Comparison of ENCODE assay signal across 12 cellular contexts in the genomic region with DNA sequence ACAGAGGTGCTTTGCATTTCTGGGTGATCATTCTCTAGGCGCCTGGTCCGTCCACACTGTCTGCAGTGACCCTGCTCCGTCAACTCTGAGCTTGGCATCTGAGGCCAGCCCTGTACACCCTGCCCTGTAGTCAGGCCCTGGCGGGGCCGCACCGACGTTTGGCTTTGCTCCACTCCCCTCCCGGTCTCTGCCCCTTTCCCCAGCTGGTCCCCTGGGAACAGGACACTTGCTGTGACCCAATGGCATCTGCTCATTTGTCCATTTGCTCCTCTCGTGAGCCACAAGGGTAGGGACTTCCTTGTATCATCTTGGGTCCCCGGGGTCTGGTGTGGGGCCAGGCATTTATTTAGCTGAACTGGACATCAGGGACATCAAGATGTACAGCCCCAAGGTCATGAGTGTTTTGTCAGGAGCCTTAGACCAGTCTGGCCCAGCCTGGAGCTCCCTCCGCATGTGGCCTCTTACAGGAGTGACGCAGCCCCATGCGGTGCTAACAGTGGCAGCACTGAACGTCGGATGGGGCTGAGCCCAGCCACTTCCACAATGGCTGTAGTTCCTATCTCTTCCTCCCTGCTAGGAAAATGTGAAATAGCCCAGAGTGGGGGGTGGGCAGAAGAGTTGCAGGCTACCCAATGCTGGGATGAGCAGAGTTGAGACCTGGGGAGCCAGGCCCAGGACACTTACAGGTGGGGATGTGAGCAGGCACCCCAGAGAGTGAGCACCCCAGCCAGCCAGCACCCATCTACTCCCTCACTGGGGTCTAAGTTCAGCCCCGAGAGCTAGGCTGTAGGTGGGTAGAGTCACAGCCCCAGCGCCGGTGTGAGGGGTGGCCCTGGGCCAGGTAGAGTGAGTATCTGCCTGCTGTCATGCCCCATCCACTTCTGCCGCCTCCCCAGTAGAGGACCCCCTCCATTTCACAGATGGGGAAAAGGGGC. TPM values are rescaled to one million over a fixed set of nuclear protein-coding genes. Genes with fewer than 3 reads are reported as not detected.
A peak's percentile ranks its signal among the peaks of the same experiment; 100 is the strongest.
DNase-seq lines count a peak whose midpoint lies in the region; ATAC-seq and TF ChIP-seq lines count a peak whose summit lies in the region.
"Had no signal": no experiment of that assay in that cellular context is flagged by ENCODE, and none has a peak within 500 bp of the region (broad histone marks: within the 10 kb centered on the region; RNA-seq: fewer than 3 reads in every experiment).

No MANE protein-coding gene starts in this region.

- no peak overlapping the region for H3K27ac ChIP-seq in IMR-90 (ENCODE audit: insufficient read depth, low read length)

- H2AK5ac ChIP-seq in IMR-90 (ENCODE audit: low read depth, low read length) = no peak overlapping the region

- intact Hi-C loops in CD14-positive monocyte (cut with micrococcal nuclease) = no loop called here
- intact Hi-C loops in IMR-90 (cut with micrococcal nuclease) = no loop called here
- intact Hi-C loops in dendritic cell treated with granulocyte-macrophage colony-stimulating factor and Interleukin-4, amounts not matched to agents 40 ng/mL and 50 ng/mL, for 4 days (cut with micrococcal nuclease) = no loop called here

- H3K4me1 Mint-ChIP-seq in CD14-positive monocyte (peaks cover 81% of the 10 kb centered on the region), naive B cell (peaks cover 59 to 86% (median 82%) of the 10 kb centered on the region in 3 donors)
- H3K4me1 Mint-ChIP-seq in dendritic cell treated with granulocyte-macrophage colony-stimulating factor and Interleukin-4, amounts not matched to agents 40 ng/mL and 50 ng/mL, for 4 days (ENCODE audit: low read depth) = peaks cover 88% of the 10 kb centered on the region

- H3K27me3 Mint-ChIP-seq in CD14-positive monocyte (ENCODE audit: low read depth in 3 of 3) (peaks cover 0 to 5% (median 0%) of the 10 kb centered on the region in 3 donors), naive B cell (no peaks in the 10 kb centered on the region)
- no peaks in the 10 kb centered on the region for H3K27me3 Mint-ChIP-seq in dendritic cell treated with granulocyte-macrophage colony-stimulating factor and Interleukin-4, amounts not matched to agents 40 ng/mL and 50 ng/mL, for 4 days

- POLR2A ChIA-PET in IMR-90 (lab: Charles Lee; ENCODE audit: unreplicated experiment) = no interaction called here

- H3K27me3 ChIP-seq in IMR-90 (ENCODE audit: control insufficient read depth, insufficient read depth, low read length) = no peaks in the 10 kb centered on the region
- H3K27me3 ChIP-seq: thyroid gland had no signal

- H3K27ac Mint-ChIP-seq in CD14-positive monocyte (peak overlapping the region; percentile 83 to 95 (median 90)), naive B cell (peak overlapping the region; percentile 56 to 100 (median 92))
- H3K27ac Mint-ChIP-seq in dendritic cell treated with granulocyte-macrophage colony-stimulating factor and Interleukin-4, amounts not matched to agents 40 ng/mL and 50 ng/mL, for 4 days = peak overlapping the region; percentile 78

- H4K5ac ChIP-seq in IMR-90 (ENCODE audit: low read depth, low read length) = no peak overlapping the region

- H3K4me3 ChIP-seq in IMR-90 (ENCODE audit: insufficient read depth, low read depth, low read length) = no peak overlapping the region
- H3K4me3 ChIP-seq: thyroid gland had no signal

- no peak for TF ChIP-seq POLR2A in IMR-90 (IDR thresholded peaks at IDR 0.05; ENCODE audit: low read depth, low read length)

- H3K4me2 ChIP-seq in IMR-90 (ENCODE audit: low read depth, low read length) = no peak overlapping the region

- H3K4me1 ChIP-seq in IMR-90 (ENCODE audit: control insufficient read depth, insufficient read depth, low read length) = peaks cover 20% of the 10 kb centered on the region

- peaks cover 16% of the 10 kb centered on the region for H3K9me1 ChIP-seq in IMR-90 (ENCODE audit: insufficient read depth, low read length)

- no TSS peak for BruUV-seq in IMR-90 (replicated peaks; lab: Mats Ljungman, UMichigan)

- peak overlapping the region; percentile 55 for H2AK9ac ChIP-seq in IMR-90 (replicated peaks; ENCODE audit: low read depth, low read length, poor library complexity)

- no peak overlapping the region for H3K18ac ChIP-seq in IMR-90 (ENCODE audit: low read depth, low read length)

- H3K23ac ChIP-seq in IMR-90 (ENCODE audit: low read depth, low read length) = no peak overlapping the region; the same call in 1 of the 2 replicates

- H2BK15ac ChIP-seq in IMR-90 (ENCODE audit: low read depth, low read length) = no peak overlapping the region

- TF ChIP-seq RAD21 in IMR-90 (IDR thresholded peaks at IDR 0.05; ENCODE audit: low read length) = no peak

- no peak for TF ChIP-seq CTCF in CD14-positive monocyte (IDR thresholded peaks at IDR 0.05)
- TF ChIP-seq CTCF in IMR-90 (conservative IDR thresholded peaks at IDR 0.05; ENCODE audit: low read depth, low read length) = no peak

- H3K4ac ChIP-seq in IMR-90 (ENCODE audit: low read depth, low read length) = no peak overlapping the region

- no peak overlapping the region for H3K9ac ChIP-seq in IMR-90 (ENCODE audit: low read depth, low read length)

- no peak overlapping the region for H3K56ac ChIP-seq in IMR-90 (ENCODE audit: extremely low read depth, insufficient read depth, low read length)

- H3K9me3 Mint-ChIP-seq in CD14-positive monocyte (no peaks in the 10 kb centered on the region), naive B cell (no peaks in the 10 kb centered on the region)
- no peaks in the 10 kb centered on the region for H3K9me3 Mint-ChIP-seq in dendritic cell treated with granulocyte-macrophage colony-stimulating factor and Interleukin-4, amounts not matched to agents 40 ng/mL and 50 ng/mL, for 4 days

- H3K79me1 ChIP-seq in IMR-90 (ENCODE audit: low read depth in 1 of 2, low read length in 2 of 2) = peaks cover 8 to 23% of the 10 kb centered on the region in 2 experiments; a peak in 3 of 4 replicates

- peak overlapping the region; percentile 49 to 66 for H3K4me3 Mint-ChIP-seq in CD14-positive monocyte
- peak overlapping the region; percentile 18 for H3K4me3 Mint-ChIP-seq in dendritic cell treated with granulocyte-macrophage colony-stimulating factor and Interleukin-4, amounts not matched to agents 40 ng/mL and 50 ng/mL, for 4 days
- H3K4me3 Mint-ChIP-seq in naive B cell = peak overlapping the region in 6 of 8 donors; percentile 63 to 87 (median 75)

- in situ Hi-C loops in IMR-90 (cut with MboI; ENCODE audit: low sequenced_read_pairs) = no loop called here

- H4K8ac ChIP-seq in IMR-90 (ENCODE audit: low read depth in 2 of 2, low read length in 2 of 2) = no peak overlapping the region

- dilution Hi-C loops in IMR-90 (cut with HindIII; ENCODE audit: low sequenced_read_pairs, unreplicated experiment) = no loop called here

- DNase-seq in CD14-positive monocyte (ENCODE audit: low spot score) (peak; percentile 85), IMR-90 (no peak), naive B cell (no peak), NCI-H82 treated with DMSO at 0.1 percent for 48 hours (lab: John Stamatoyannopoulos, UW; ENCODE audit: unreplicated experiment) (no peak), Ammon's horn (ENCODE audit: low spot score) (no peak)
- DNase-seq in activated CD4-positive, CD25-positive, alpha-beta regulatory T cell (lab: John Stamatoyannopoulos, UW) = no peak
- no peak for DNase-seq in stimulated activated CD8-positive, alpha-beta memory T cell treated with anti-CD3 and anti-CD28 coated beads, Interleukin-4, amount 100 ng/mL, for 48 hours
- DNase-seq: central memory CD4-positive, alpha-beta T cell; MM.1S; NCI-H526 treated with DMSO at 0.1 percent for 48 hours; thyroid gland had no signal

- no peak overlapping the region for H3K14ac ChIP-seq in IMR-90 (replicated peaks; ENCODE audit: low read depth, low read length)

- H3K36me3 ChIP-seq in IMR-90 (ENCODE audit: control insufficient read depth, insufficient read depth, low read length) = no peaks in the 10 kb centered on the region
- H3K36me3 ChIP-seq: thyroid gland had no signal

- no peaks in the 10 kb centered on the region; the same call in 1 of the 2 replicates for H4K20me1 ChIP-seq in IMR-90 (ENCODE audit: insufficient read depth, low read length)

- H2AFZ ChIP-seq in IMR-90 (replicated peaks; ENCODE audit: low read length, poor library complexity) = peak overlapping the region; percentile 32

- H2BK5ac ChIP-seq in IMR-90 (ENCODE audit: low read depth, low read length, poor library complexity, severe bottlenecking) = no peak overlapping the region

- no peak overlapping the region for H4K91ac ChIP-seq in IMR-90 (ENCODE audit: insufficient read depth, low read depth, low read length)

- H2BK20ac ChIP-seq in IMR-90 (ENCODE audit: low read depth, low read length) = no peak overlapping the region

- WGBS in IMR-90 (ENCODE audit: extremely low coverage in 2 of 2, insufficient read length in 1 of 2), 2 experiments = 84% methylated on average over 11 of the region's 19 CpGs; no CpG with 5 or more reads in 1 of the 2 experiments

- H3K36me3 Mint-ChIP-seq in CD14-positive monocyte (peaks cover 12% of the 10 kb centered on the region in 2 donors), naive B cell (no peaks in the 10 kb centered on the region)
- H3K36me3 Mint-ChIP-seq in dendritic cell treated with granulocyte-macrophage colony-stimulating factor and Interleukin-4, amounts not matched to agents 40 ng/mL and 50 ng/mL, for 4 days (ENCODE audit: low read depth) = peaks cover 27% of the 10 kb centered on the region

- ATAC-seq in IMR-90 (ENCODE audit: low read depth) (no peak), naive B cell (ENCODE audit: low read depth in 2 of 2) (no peak)

- no peak overlapping the region for H2BK120ac ChIP-seq in IMR-90 (ENCODE audit: low read depth, low read length)

- H3K9me3 ChIP-seq in IMR-90 (ENCODE audit: control insufficient read depth, insufficient read depth, low read length) = no peaks in the 10 kb centered on the region
- H3K9me3 ChIP-seq: thyroid gland had no signal

- CTCF ChIA-PET in IMR-90 (lab: Yijun Ruan, JAX) = no interaction called here

RNA-seq across cellular contexts. Expression of gene SH3BP2, which starts 2.0 kb away (rescaled TPM):
- polyA plus RNA-seq in CD14-positive monocyte (10 to 100 TPM; 19.1 to 26.9 TPM), IMR-90 (2012; rRNA removed) (37.2 and 45.3 TPM in 2 replicates), naive B cell (ENCODE audit: low read depth in 6 of 6) (10 to 100 TPM; 14.3 to 91.1 (median 28.7) TPM)
- total RNA-seq in IMR-90 (2012; rRNA removed) = 8.9 and 9.0 TPM in 2 replicates
- 20.8 and 21.2 TPM in 2 replicates for polyA plus RNA-seq in IMR-90 (2012; cell fraction: cytosol; rRNA removed)
- 229 and 480 TPM in 2 replicates for polyA plus RNA-seq in IMR-90 (2012; cell fraction: nucleus; rRNA removed; ENCODE audit: low replicate concordance)

RNA-seq across cellular contexts. Expression of gene TNIP2, which starts 34.7 kb away (rescaled TPM):
- polyA plus RNA-seq in CD14-positive monocyte (10 to 100 TPM; 27.6 to 28.2 TPM), IMR-90 (2012; rRNA removed) (38.5 and 46.1 TPM in 2 replicates), naive B cell (ENCODE audit: low read depth in 6 of 6) (10 to 100 TPM; 25.4 to 36.2 (median 35.3) TPM)
- total RNA-seq in IMR-90 (2012; rRNA removed) = 33.3 and 36.9 TPM in 2 replicates
- polyA plus RNA-seq in IMR-90 (2012; cell fraction: cytosol; rRNA removed) = 48.6 and 56.4 TPM in 2 replicates
- 120 and 143 TPM in 2 replicates for polyA plus RNA-seq in IMR-90 (2012; cell fraction: nucleus; rRNA removed; ENCODE audit: low replicate concordance)

RNA-seq across cellular contexts. Expression of gene ADD1, which starts 52.8 kb away (rescaled TPM):
- polyA plus RNA-seq in CD14-positive monocyte (100 to 1,000 TPM in 1 of 2 donors, 10 to 100 TPM in 1; 76.1 to 103 TPM), IMR-90 (2012; rRNA removed) (190 and 215 TPM in 2 replicates), naive B cell (ENCODE audit: low read depth in 6 of 6) (100 to 1,000 TPM; 325 to 440 (median 349) TPM)
- 117 and 122 TPM in 2 replicates for total RNA-seq in IMR-90 (2012; rRNA removed)
- polyA plus RNA-seq in IMR-90 (2012; cell fraction: cytosol; rRNA removed) = 170 and 354 TPM in 2 replicates
- polyA plus RNA-seq in IMR-90 (2012; cell fraction: nucleus; rRNA removed; ENCODE audit: low replicate concordance) = 291 and 369 TPM in 2 replicates

Comparison
In these comparisons a context has a peak if more than half of its experiments do, and no peak if none do; other contexts are left out.
1. H3K4me3 Mint-ChIP-seq: peak in every context shown above with its lines; median percentile 75 in naive B cell; 58 in CD14-positive monocyte; 18 in dendritic cell treated with granulocyte-macrophage colony-stimulating factor and Interleukin-4, amounts not matched to agents 40 ng/mL and 50 ng/mL, for 4 days.